In genomic region chr19:2988568-2988967, GRCh38 we compare ENCODE assay signal across 33 cellular contexts.
"Had no signal": no experiment of that assay in that cellular context is flagged by ENCODE, and none has a peak within 500 bp of the region (broad histone marks: within the 10 kb centered on the region; RNA-seq: fewer than 3 reads in every experiment).

No MANE protein-coding gene starts in this region.

- FAIRE-seq: colon, endothelial cell of umbilical vein had no signal

- H3K27me3 ChIP-seq: adrenal gland, body of pancreas had no signal

- H3K27ac Mint-ChIP-seq: activated CD4-positive, alpha-beta memory T cell treated with anti-CD3 and anti-CD28 coated beads for 36 hours; activated CD4-positive, alpha-beta T cell treated with anti-CD3 and anti-CD28 coated beads for 36 hours; activated CD4-positive, alpha-beta T cell treated with anti-CD3 and anti-CD28 coated beads, Interleukin-2, amount 10 ng/mL, durations not matched to agents 24 days and 14 days; activated CD8-positive, alpha-beta memory T cell treated with anti-CD3 and anti-CD28 coated beads, Interleukin-2, amount 10 ng/mL, durations not matched to agents 7 days and 5 days; activated CD8-positive, alpha-beta T cell treated with anti-CD3 and anti-CD28 coated beads, Interleukin-2, amount 10 ng/mL, durations not matched to agents 7 days and 5 days; activated naive CD4-positive, alpha-beta T cell treated with anti-CD3 and anti-CD28 coated beads for 36 hours; activated naive CD4-positive, alpha-beta T cell treated with anti-CD3 and anti-CD28 coated beads, Interleukin-2, amount 50 U/mL, for 24 hours; activated naive CD8-positive, alpha-beta T cell treated with anti-CD3 and anti-CD28 coated beads for 36 hours; activated naive CD8-positive, alpha-beta T cell treated with anti-CD3 and anti-CD28 coated beads, Interleukin-2, amount 50 U/mL, for 24 hours; activated T-helper 1 cell treated with anti-CD3 and anti-CD28 coated beads, Interleukin-12 subunit alpha, Interleukin-12 subunit beta, Interleukin-2, Interleukin-4 antibody, amounts not matched to agents 30 ng/mL and 10 ng/mL and 1 ng/mL, durations not matched to agents 14 hours and 24 hours and 36 hours; activated T-helper 2 cell treated with anti-CD3 and anti-CD28 coated beads, Interferon-gamma antibody, Interleukin-2, Interleukin-4, amounts not matched to agents 10 μg/mL and 5 μg/mL and 100 μg/mL, durations not matched to agents 14 hours and 24 hours and 36 hours had no signal

- H3K27ac ChIP-seq: adrenal gland, body of pancreas, epithelial cell of prostate, esophagus squamous epithelium, gastroesophageal sphincter had no signal

- H3K4me3 ChIP-seq: adrenal gland, body of pancreas, esophagus squamous epithelium, gastroesophageal sphincter had no signal

- DNase-seq: activated CD4-positive, alpha-beta memory T cell treated with anti-CD3 and anti-CD28 coated beads for 36 hours; activated CD4-positive, alpha-beta T cell treated with anti-CD3 and anti-CD28 coated beads for 36 hours; activated CD4-positive, alpha-beta T cell treated with anti-CD3 and anti-CD28 coated beads, Interleukin-2, amount 10 ng/mL, durations not matched to agents 24 days and 14 days; activated CD4-positive, CD25-positive, alpha-beta regulatory T cell; activated CD4-positive, CD25-positive, alpha-beta regulatory T cell treated with anti-CD3 and anti-CD28 coated beads, Interleukin-2, amount 50 U/mL, for 72 hours; activated CD8-positive, alpha-beta memory T cell treated with anti-CD3 and anti-CD28 coated beads, Interleukin-2, amount 10 ng/mL, durations not matched to agents 7 days and 5 days; activated CD8-positive, alpha-beta memory T cell treated with anti-CD3 and anti-CD28 coated beads, Interleukin-2, amount 50 U/mL, for 4 hours; activated CD8-positive, alpha-beta T cell treated with anti-CD3 and anti-CD28 coated beads, Interleukin-2, amount 10 ng/mL, durations not matched to agents 7 days and 5 days; activated effector memory CD4-positive, alpha-beta T cell treated with anti-CD3 and anti-CD28 coated beads, Interleukin-2, amount 50 U/mL, for 16 hours; activated naive CD4-positive, alpha-beta T cell treated with anti-CD3 and anti-CD28 coated beads for 36 hours; activated naive CD8-positive, alpha-beta T cell treated with anti-CD3 and anti-CD28 coated beads for 36 hours; activated naive CD8-positive, alpha-beta T cell treated with anti-CD3 and anti-CD28 coated beads, Interleukin-2, amount 50 U/mL, for 24 hours; activated T-cell treated with anti-CD3 and anti-CD28 coated beads, Interleukin-2, amount 50 U/mL, for 1 hour; activated T-cell treated with anti-CD3 and anti-CD28 coated beads, Interleukin-2, amount 50 U/mL, for 48 hours; adrenal gland; amygdala; aorta; body of pancreas; caudate nucleus; cortex of kidney; dermis blood vessel endothelial cell; effector CD4-positive, alpha-beta T cell; effector memory CD8-positive, alpha-beta T cell; esophagus squamous epithelium; foreskin melanocyte; T-helper 2 cell had no signal

- H3K36me3 ChIP-seq: adrenal gland, esophagus squamous epithelium, gastroesophageal sphincter had no signal

- H3K4me3 Mint-ChIP-seq: activated CD4-positive, alpha-beta memory T cell treated with anti-CD3 and anti-CD28 coated beads for 36 hours; activated CD4-positive, alpha-beta T cell treated with anti-CD3 and anti-CD28 coated beads for 36 hours; activated CD4-positive, alpha-beta T cell treated with anti-CD3 and anti-CD28 coated beads, Interleukin-2, amount 10 ng/mL, durations not matched to agents 24 days and 14 days; activated CD8-positive, alpha-beta memory T cell treated with anti-CD3 and anti-CD28 coated beads, Interleukin-2, amount 10 ng/mL, durations not matched to agents 7 days and 5 days; activated CD8-positive, alpha-beta T cell treated with anti-CD3 and anti-CD28 coated beads, Interleukin-2, amount 10 ng/mL, durations not matched to agents 7 days and 5 days; activated naive CD4-positive, alpha-beta T cell treated with anti-CD3 and anti-CD28 coated beads for 36 hours; activated naive CD4-positive, alpha-beta T cell treated with anti-CD3 and anti-CD28 coated beads, Interleukin-2, amount 50 U/mL, for 24 hours; activated naive CD8-positive, alpha-beta T cell treated with anti-CD3 and anti-CD28 coated beads for 36 hours; activated naive CD8-positive, alpha-beta T cell treated with anti-CD3 and anti-CD28 coated beads, Interleukin-2, amount 50 U/mL, for 24 hours; activated T-helper 1 cell treated with anti-CD3 and anti-CD28 coated beads, Interleukin-12 subunit alpha, Interleukin-12 subunit beta, Interleukin-2, Interleukin-4 antibody, amounts not matched to agents 30 ng/mL and 10 ng/mL and 1 ng/mL, durations not matched to agents 14 hours and 24 hours and 36 hours; effector memory CD8-positive, alpha-beta T cell had no signal

- H3K9me3 ChIP-seq: adrenal gland, body of pancreas, esophagus squamous epithelium, gastroesophageal sphincter had no signal

- ATAC-seq: activated CD4-positive, alpha-beta T cell treated with anti-CD3 and anti-CD28 coated beads for 36 hours; activated CD8-positive, alpha-beta memory T cell treated with anti-CD3 and anti-CD28 coated beads, Interleukin-2, amount 10 ng/mL, durations not matched to agents 7 days and 5 days; activated CD8-positive, alpha-beta T cell treated with anti-CD3 and anti-CD28 coated beads, Interleukin-2, amount 10 ng/mL, durations not matched to agents 7 days and 5 days; activated naive CD8-positive, alpha-beta T cell treated with anti-CD3 and anti-CD28 coated beads, Interleukin-2, amount 50 U/mL, for 24 hours; body of pancreas; effector memory CD8-positive, alpha-beta T cell; gastroesophageal sphincter had no signal

- H3K27me3 Mint-ChIP-seq: activated naive CD4-positive, alpha-beta T cell treated with anti-CD3 and anti-CD28 coated beads, Interleukin-2, amount 50 U/mL, for 24 hours had no signal

- H3K36me3 Mint-ChIP-seq: activated CD4-positive, alpha-beta memory T cell treated with anti-CD3 and anti-CD28 coated beads for 36 hours; activated CD8-positive, alpha-beta memory T cell treated with anti-CD3 and anti-CD28 coated beads, Interleukin-2, amount 10 ng/mL, durations not matched to agents 7 days and 5 days; activated naive CD4-positive, alpha-beta T cell treated with anti-CD3 and anti-CD28 coated beads, Interleukin-2, amount 50 U/mL, for 24 hours; activated naive CD8-positive, alpha-beta T cell treated with anti-CD3 and anti-CD28 coated beads for 36 hours had no signal

- H3K4me1 Mint-ChIP-seq: activated CD4-positive, alpha-beta T cell treated with anti-CD3 and anti-CD28 coated beads for 36 hours; activated CD4-positive, alpha-beta T cell treated with anti-CD3 and anti-CD28 coated beads, Interleukin-2, amount 10 ng/mL, durations not matched to agents 24 days and 14 days; activated CD8-positive, alpha-beta memory T cell treated with anti-CD3 and anti-CD28 coated beads, Interleukin-2, amount 10 ng/mL, durations not matched to agents 7 days and 5 days; activated naive CD4-positive, alpha-beta T cell treated with anti-CD3 and anti-CD28 coated beads, Interleukin-2, amount 50 U/mL, for 24 hours; activated naive CD8-positive, alpha-beta T cell treated with anti-CD3 and anti-CD28 coated beads for 36 hours had no signal

- H3K9me3 Mint-ChIP-seq: activated CD4-positive, alpha-beta memory T cell treated with anti-CD3 and anti-CD28 coated beads for 36 hours; activated CD4-positive, alpha-beta T cell treated with anti-CD3 and anti-CD28 coated beads, Interleukin-2, amount 10 ng/mL, durations not matched to agents 24 days and 14 days; activated naive CD4-positive, alpha-beta T cell treated with anti-CD3 and anti-CD28 coated beads for 36 hours; activated naive CD4-positive, alpha-beta T cell treated with anti-CD3 and anti-CD28 coated beads, Interleukin-2, amount 50 U/mL, for 24 hours; activated naive CD8-positive, alpha-beta T cell treated with anti-CD3 and anti-CD28 coated beads for 36 hours; activated naive CD8-positive, alpha-beta T cell treated with anti-CD3 and anti-CD28 coated beads, Interleukin-2, amount 50 U/mL, for 24 hours; activated T-helper 1 cell treated with anti-CD3 and anti-CD28 coated beads, Interleukin-12 subunit alpha, Interleukin-12 subunit beta, Interleukin-2, Interleukin-4 antibody, amounts not matched to agents 30 ng/mL and 10 ng/mL and 1 ng/mL, durations not matched to agents 14 hours and 24 hours and 36 hours; activated T-helper 2 cell treated with anti-CD3 and anti-CD28 coated beads, Interferon-gamma antibody, Interleukin-2, Interleukin-4, amounts not matched to agents 10 μg/mL and 5 μg/mL and 100 μg/mL, durations not matched to agents 14 hours and 24 hours and 36 hours; effector memory CD8-positive, alpha-beta T cell had no signal
